Comparison of ENCODE assay signal across 24 cellular contexts in genomic region chr7:40903872-40904271, GRCh38.
"Had no signal": no experiment of that assay in that cellular context is flagged by ENCODE, and none has a peak within 500 bp of the region (broad histone marks: within the 10 kb centered on the region; RNA-seq: fewer than 3 reads in every experiment).

No MANE protein-coding gene starts in this region.

- H3K4me3 ChIP-seq: K562, Peyer's patch, SJCRH30 had no signal

- H3K27me3 Mint-ChIP-seq: IgD-negative memory B cell had no signal

- DNase-seq: Kasumi-1, MV-4-11, NCI-H1048, NCI-H1105, NCI-H1417, NCI-H146, NCI-H1694 treated with DMSO at 0.1 percent for 48 hours, NCI-H1930, NCI-H2081, NCI-H2107, NCI-H2227 treated with DMSO at 0.1 percent for 48 hours, NCI-H524, NCI-H69, NCI-H774, PC-3, Peyer's patch, SHP77 treated with DMSO at 0.1 percent for 48 hours, SJCRH30 had no signal

- H3K36me3 ChIP-seq: Peyer's patch, SJCRH30 had no signal

- H3K27me3 ChIP-seq: Peyer's patch, SJCRH30 had no signal

- H3K4me1 ChIP-seq: Peyer's patch, SJCRH30 had no signal

- H3K9me3 ChIP-seq: Peyer's patch, SJCRH30 had no signal

- H3K36me3 Mint-ChIP-seq: IgD-negative memory B cell had no signal

- H3K27ac ChIP-seq: HL-60, KMS-11, Peyer's patch, SJCRH30 had no signal

- ATAC-seq: K562, PC-3, Right ventricle myocardium inferior, SK-N-SH treated with all-trans-retinoic acid at 6 μM for 48 hours had no signal

- H3K4me3 Mint-ChIP-seq: IgD-negative memory B cell had no signal

- H3K27ac Mint-ChIP-seq: IgD-negative memory B cell had no signal
